In genomic region chr16:85355515-85355837, GRCh38 we compare ENCODE assay signal across 1 cellular context.
TF ChIP-seq lines count a peak whose summit lies in the region.

No MANE protein-coding gene starts in this region.

TF ChIP-seq in K562, 482 proteins besides CTCF, POLR2A, EP300 and RAD21:
- TF ChIP-seq PKNOX1 (IDR thresholded peaks at IDR 0.05) (peak; percentile 94), RFX7 (CRISPR knock-in tag; IDR thresholded peaks at IDR 0.05) (no peak), NR2C2 (CRISPR knock-in tag; IDR thresholded peaks at IDR 0.05) (no peak), NR2C2 (tag; IDR thresholded peaks at IDR 0.05) (peak; percentile 58), FOXA3 (CRISPR knock-in tag; conservative IDR thresholded peaks at IDR 0.05 in 1 of 2, IDR thresholded peaks at IDR 0.05 in 1 of 2) (no peak), TCF7L2 (IDR thresholded peaks at IDR 0.05; ENCODE audit: low read depth, low read length) (no peak), SRSF9 (IDR thresholded peaks at IDR 0.05; ENCODE audit: borderline replicate concordance, low read depth, low read length) (no peak), SNAPC5 (CRISPR knock-in tag; IDR thresholded peaks at IDR 0.05) (no peak), ZFPM2 (CRISPR knock-in tag; IDR thresholded peaks at IDR 0.05) (no peak), GTF2E2 (tag; IDR thresholded peaks at IDR 0.05) (peak; percentile 20; the same call in 1 of the 2 replicates), NCOA6 (IDR thresholded peaks at IDR 0.05) (no peak), BRD9 (IDR thresholded peaks at IDR 0.05; ENCODE audit: low read depth, partially characterized antibody) (no peak), ZNF778 (CRISPR knock-in tag; IDR thresholded peaks at IDR 0.05) (no peak), C11orf30 (IDR thresholded peaks at IDR 0.05; ENCODE audit: low read depth) (no peak), E2F6 (IDR thresholded peaks at IDR 0.05; ENCODE audit: borderline replicate concordance in 1 of 2, extremely low read depth in 1 of 2, insufficient read depth in 1 of 2, insufficient read length in 1 of 2, low read depth in 1 of 2, low read length in 1 of 2, poor library complexity in 1 of 2, severe bottlenecking in 1 of 2) (no peak), CBX8 (IDR thresholded peaks at IDR 0.05; ENCODE audit: borderline replicate concordance, extremely low read depth, low read depth, low read length, poor library complexity, severe bottlenecking) (no peak), RBM25 (IDR thresholded peaks at IDR 0.05; ENCODE audit: low read depth, low read length, severe bottlenecking) (no peak), NELFE (IDR thresholded peaks at IDR 0.05; ENCODE audit: insufficient read depth, insufficient read length) (no peak), MXD1 (CRISPR knock-in tag; IDR thresholded peaks at IDR 0.05; ENCODE audit: borderline replicate concordance, poor library complexity, severe bottlenecking) (no peak), THAP7 (CRISPR knock-in tag; IDR thresholded peaks at IDR 0.05) (no peak), NRF1 (conservative IDR thresholded peaks at IDR 0.05 in 1 of 2, IDR thresholded peaks at IDR 0.05 in 1 of 2) (peak in 1 of 2 experiments; percentile 2; a peak in 1 of 4 replicates), ATF1 (CRISPR knock-in tag; IDR thresholded peaks at IDR 0.05) (no peak), ATF1 (tag; IDR thresholded peaks at IDR 0.05) (peak; percentile 49; the same call in 1 of the 2 replicates), CHD2 (IDR thresholded peaks at IDR 0.05; ENCODE audit: low read depth, low read length) (no peak), ZNF518B (CRISPR knock-in tag; IDR thresholded peaks at IDR 0.05) (no peak), MEIS2 (IDR thresholded peaks at IDR 0.05; ENCODE audit: partially characterized antibody) (peak; percentile 88), MEF2D (tag; conservative IDR thresholded peaks at IDR 0.05; ENCODE audit: low read depth) (no peak), HDAC2 (IDR thresholded peaks at IDR 0.05) (peak; percentile 1), ETS2 (tag; IDR thresholded peaks at IDR 0.05; ENCODE audit: borderline replicate concordance, poor library complexity, severe bottlenecking) (no peak), PTRF (tag; IDR thresholded peaks at IDR 0.05) (peak; percentile 25; the same call in 1 of the 2 replicates), NBN (IDR thresholded peaks at IDR 0.05; ENCODE audit: low read depth) (0 out of 2 replicates have a peak, but pooled peaks have one; percentile 7), PBX2 (CRISPR knock-in tag; IDR thresholded peaks at IDR 0.05; ENCODE audit: low read depth) (no peak), PBX2 (tag; conservative IDR thresholded peaks at IDR 0.05; ENCODE audit: low read depth) (peak; percentile 68), MTA3 (IDR thresholded peaks at IDR 0.05; ENCODE audit: borderline replicate concordance) (peak; percentile 7; the same call in 1 of the 2 replicates), SFPQ (IDR thresholded peaks at IDR 0.05; ENCODE audit: low read depth, low read length) (no peak), MAFF (IDR thresholded peaks at IDR 0.05; ENCODE audit: low read length) (no peak), PTTG1 (tag; IDR thresholded peaks at IDR 0.05; ENCODE audit: low read depth) (peak; percentile 55; the same call in 1 of the 2 replicates), MAFG (tag; conservative IDR thresholded peaks at IDR 0.05) (no peak), GMEB1 (CRISPR knock-in tag; IDR thresholded peaks at IDR 0.05) (no peak), SMC3 (conservative IDR thresholded peaks at IDR 0.05; ENCODE audit: insufficient read depth, low read depth, low read length) (no peak), SMARCC2 (IDR thresholded peaks at IDR 0.05; ENCODE audit: low read depth) (no peak), STAT5A (IDR thresholded peaks at IDR 0.05; ENCODE audit: borderline replicate concordance, low read length) (no peak), RFX1 (IDR thresholded peaks at IDR 0.05) (no peak), SP2 (IDR thresholded peaks at IDR 0.05; ENCODE audit: extremely low read depth, low read depth, low read length, poor library complexity, severe bottlenecking) (no peak), MCM5 (IDR thresholded peaks at IDR 0.05; ENCODE audit: low read depth) (no peak), MAX (CRISPR knock-in tag; IDR thresholded peaks at IDR 0.05) (no peak)
